Comparison of ENCODE assay signal across 3 cellular contexts in the genomic region with DNA sequence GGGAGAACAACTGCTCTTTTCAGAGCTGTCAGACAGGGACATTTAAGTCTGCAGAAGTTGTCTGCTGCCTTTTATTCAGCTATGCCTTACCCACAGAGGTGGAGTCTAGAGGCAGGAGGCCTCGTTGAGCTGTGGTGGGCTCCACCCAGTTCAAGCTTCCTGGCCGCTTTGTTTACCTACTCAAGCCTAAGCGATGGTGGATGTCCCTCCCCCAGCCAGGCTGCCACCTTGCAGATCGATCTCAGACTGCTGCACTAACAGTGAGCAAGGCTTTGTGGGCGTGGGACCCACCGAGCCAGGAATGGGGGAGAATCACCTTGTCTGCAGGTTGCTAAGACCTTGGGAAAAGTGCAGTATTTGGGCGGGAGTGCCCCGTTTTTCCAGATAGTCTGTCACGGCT. TPM values are rescaled to one million over a fixed set of nuclear protein-coding genes. Genes with fewer than 3 reads are reported as not detected.
"Had no signal": no experiment of that assay in that cellular context is flagged by ENCODE, and none has a peak within 500 bp of the region (broad histone marks: within the 10 kb centered on the region; RNA-seq: fewer than 3 reads in every experiment).

No MANE protein-coding gene starts in this region.

RNA-seq across cellular contexts. Expression of gene PAX9, which starts 37.8 kb away (rescaled TPM):
- total RNA-seq: activated CD4-positive, alpha-beta memory T cell treated with anti-CD3 and anti-CD28 coated beads, Interleukin-2, amount 10 ng/mL, durations not matched to agents 7 days and 5 days; activated CD8-positive, alpha-beta memory T cell treated with anti-CD3 and anti-CD28 coated beads, Interleukin-2, amount 10 ng/mL, durations not matched to agents 7 days and 5 days; Peyer's patch had no signal
